10 cellular contexts compared by ENCODE assay signal in the genomic region with DNA sequence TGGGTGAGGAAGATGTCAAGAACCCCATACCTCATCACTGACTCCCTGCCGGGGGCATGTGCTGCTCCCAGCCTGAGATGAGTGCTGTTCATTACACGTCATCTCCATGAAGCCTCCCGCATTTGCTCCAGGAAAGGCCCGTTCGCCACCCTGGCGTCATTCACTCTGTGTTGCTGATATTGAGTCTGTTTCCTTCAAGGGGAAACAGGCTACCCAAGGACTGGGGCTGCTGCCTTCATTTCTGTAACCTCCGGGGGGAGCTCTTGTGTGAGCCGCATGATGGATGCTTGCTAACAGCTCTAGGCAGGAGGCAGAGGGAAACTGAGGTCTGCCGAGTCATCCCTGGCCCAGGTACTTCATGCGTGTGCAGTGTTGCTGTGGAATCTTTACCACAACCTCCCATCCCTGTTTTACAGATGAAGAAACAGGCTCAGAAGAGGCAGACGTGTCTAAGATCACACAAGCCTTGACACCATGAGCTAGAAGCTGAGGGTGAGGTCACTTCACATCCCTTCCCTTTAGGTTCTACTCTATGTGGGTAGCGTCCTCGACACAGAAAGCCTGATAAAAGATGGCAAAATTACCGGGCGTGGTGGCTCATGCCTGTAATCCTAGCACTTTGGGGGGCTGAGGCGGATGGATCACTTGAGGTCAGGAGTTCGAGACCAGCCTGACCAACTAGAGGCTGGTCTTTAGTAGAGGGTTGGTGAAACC. TPM values are rescaled to one million over a fixed set of nuclear protein-coding genes. Genes with fewer than 3 reads are reported as not detected.
DNase-seq lines count a peak whose midpoint lies in the region; ATAC-seq and TF ChIP-seq lines count a peak whose summit lies in the region.
"Had no signal": no experiment of that assay in that cellular context is flagged by ENCODE, and none has a peak within 500 bp of the region (broad histone marks: within the 10 kb centered on the region; RNA-seq: fewer than 3 reads in every experiment).

No MANE protein-coding gene starts in this region.

- TF ChIP-seq CTCF in OCI-LY1 (IDR thresholded peaks at IDR 0.05; ENCODE audit: low read length): peak; percentile 66

- H2AFZ ChIP-seq in OCI-LY1 (ENCODE audit: low read length): no peak overlapping the region

- intact Hi-C loops in sciatic nerve (cut with DNase I): no loop called here

- no peaks in the 10 kb centered on the region for H3F3A ChIP-seq in OCI-LY1 (ENCODE audit: insufficient read depth, low read length)

- H3K27ac ChIP-seq in OCI-LY1 (ENCODE audit: low read depth, low read length, poor library complexity, severe bottlenecking): no peak overlapping the region
- peak overlapping the region; percentile 19 for H3K27ac ChIP-seq in cingulate gyrus (ENCODE audit: low read depth, low read length)

- H3K36me3 ChIP-seq in OCI-LY1 (ENCODE audit: insufficient read depth, low read length): peaks cover 8% of the 10 kb centered on the region; the same call in 1 of the 2 replicates

- no peaks in the 10 kb centered on the region for H3K9me2 ChIP-seq in OCI-LY1 (ENCODE audit: low read depth, low read length)

- H3K79me2 ChIP-seq in OCI-LY1 (ENCODE audit: insufficient read depth, low read length): no peaks in the 10 kb centered on the region

- peak overlapping the region; percentile 11; the same call in 1 of the 2 replicates for H3K4me2 ChIP-seq in OCI-LY1 (ENCODE audit: low read length)

- H3K4me3 ChIP-seq in OCI-LY1 (ENCODE audit: low read depth, low read length, poor library complexity, severe bottlenecking): no peak overlapping the region

- peaks cover 23% of the 10 kb centered on the region for H3K4me1 ChIP-seq in OCI-LY1 (ENCODE audit: insufficient read depth, low read length, severe bottlenecking)

- H3K9me3 ChIP-seq in OCI-LY1 (ENCODE audit: low read length): no peaks in the 10 kb centered on the region

- ATAC-seq in sciatic nerve: no peak
- no peak for ATAC-seq in GM19351 (IDR thresholded peaks at IDR 0.05; ENCODE audit: unreplicated experiment)

- no peaks in the 10 kb centered on the region for H4K20me1 ChIP-seq in OCI-LY1 (ENCODE audit: insufficient read depth, low read length)

- DNase-seq in NCI-H2227 (lab: John Stamatoyannopoulos, UW; ENCODE audit: unreplicated experiment): peak; percentile 20
- DNase-seq in NCI-H2227 treated with DMSO at 0.1 percent for 48 hours (lab: John Stamatoyannopoulos, UW): no peak
- peak; percentile 60 for DNase-seq in sciatic nerve (ENCODE audit: low spot score)
- DNase-seq in superior temporal gyrus (ENCODE audit: extremely low spot score): no peak
- DNase-seq in SHP77 treated with DMSO at 0.1 percent for 48 hours (lab: John Stamatoyannopoulos, UW): no peak
- DNase-seq: DMS153 had no signal

- H3K9ac ChIP-seq in OCI-LY1 (ENCODE audit: low read length): no peak overlapping the region

- no peaks in the 10 kb centered on the region for H3K27me3 ChIP-seq in OCI-LY1 (ENCODE audit: insufficient read depth, low read length)

RNA-seq across cellular contexts. Expression of gene ARMC5, which starts 3.5 kb away (rescaled TPM):
- 10.0 TPM for total RNA-seq in sciatic nerve

RNA-seq across cellular contexts. Expression of gene ZNF843, which starts 13.2 kb away (rescaled TPM):
- total RNA-seq in sciatic nerve: 1.5 TPM

RNA-seq across cellular contexts. Expression of gene TGFB1I1, which starts 16.2 kb away (rescaled TPM):
- 66.3 TPM for total RNA-seq in sciatic nerve

RNA-seq across cellular contexts. Expression of gene SLC5A2, which starts 27.2 kb away (rescaled TPM):
- total RNA-seq in sciatic nerve: not detected
- total RNA-seq: dermis microvascular lymphatic vessel endothelial cell had no signal

RNA-seq across cellular contexts. Expression of gene COX6A2, which starts 27.6 kb away (rescaled TPM):
- not detected for total RNA-seq in sciatic nerve
- total RNA-seq: dermis microvascular lymphatic vessel endothelial cell had no signal

Comparison
In these comparisons a context has a peak if more than half of its experiments do, and no peak if none do; other contexts are left out.
1. DNase-seq: peak in NCI-H2227 (single experiment) and sciatic nerve (single experiment); none in NCI-H2227 treated with DMSO at 0.1 percent for 48 hours (single experiment), superior temporal gyrus (single experiment) and SHP77 treated with DMSO at 0.1 percent for 48 hours (single experiment).